ENCODE assay signal across 19 cellular contexts in the genomic region with DNA sequence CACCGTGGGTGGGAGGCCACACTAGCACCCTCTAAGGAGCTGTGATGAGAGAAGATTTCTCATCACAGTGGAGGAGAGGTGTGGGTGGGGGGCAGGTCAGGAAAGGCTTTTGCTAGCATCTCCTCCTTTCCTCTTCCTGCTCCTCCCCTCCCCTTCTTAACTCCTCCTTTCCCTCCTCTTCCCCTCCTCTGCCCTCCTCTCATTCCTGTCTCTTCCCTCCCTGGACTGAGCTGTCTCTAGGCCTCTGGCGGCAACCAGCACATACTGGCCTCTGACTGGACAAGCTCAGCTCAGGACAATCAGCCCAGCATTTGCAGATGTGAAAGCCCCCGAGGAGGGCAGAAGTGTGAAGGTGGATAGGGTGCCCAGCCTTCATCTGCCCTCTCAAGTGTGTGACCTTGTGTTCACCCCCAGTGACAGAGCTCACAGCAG. TPM values are rescaled to one million over a fixed set of nuclear protein-coding genes. Genes with fewer than 3 reads are reported as not detected.
DNase-seq lines count a peak whose midpoint lies in the region; ATAC-seq, FAIRE-seq and TF ChIP-seq lines count a peak whose summit lies in the region.
"Had no signal": no experiment of that assay in that cellular context is flagged by ENCODE, and none has a peak within 500 bp of the region (broad histone marks: within the 10 kb centered on the region; RNA-seq: fewer than 3 reads in every experiment).

No MANE protein-coding gene starts in this region.

- H3K27me3 ChIP-seq in astrocyte (ENCODE audit: insufficient read depth, low read length), result no peaks in the 10 kb centered on the region
- no peaks in the 10 kb centered on the region for H3K27me3 ChIP-seq in vagina

- TF ChIP-seq CTCF in AG10803 (conservative IDR thresholded peaks at IDR 0.05; ENCODE audit: low read length), result no peak
- no peak for TF ChIP-seq CTCF in astrocyte (IDR thresholded peaks at IDR 0.05; ENCODE audit: insufficient read depth, low read depth, low read length)
- TF ChIP-seq CTCF in vagina (IDR thresholded peaks at IDR 0.05), result no peak

- H3K9ac ChIP-seq in astrocyte (ENCODE audit: low read length), result peak overlapping the region; percentile 7

- intact Hi-C loops in vagina (cut with DNase I), result no loop called here

- H3K4me3 ChIP-seq in AG10803 (ENCODE audit: low read length) (no peak overlapping the region), astrocyte (ENCODE audit: insufficient read depth, low read depth, low read length) (no peak overlapping the region), vagina (no peak overlapping the region)
- H3K4me3 ChIP-seq: SJCRH30 had no signal

- H3K4me1 Mint-ChIP-seq in astrocyte (ENCODE audit: low read depth, unreplicated experiment), result peaks cover 44% of the 10 kb centered on the region

- no peaks in the 10 kb centered on the region for H4K20me1 ChIP-seq in astrocyte (ENCODE audit: insufficient read depth, low read length)

- peaks cover 41% of the 10 kb centered on the region for H3K4me1 ChIP-seq in astrocyte (ENCODE audit: insufficient read depth, low read length)
- H3K4me1 ChIP-seq in vagina, result no peaks in the 10 kb centered on the region

- H3K27ac ChIP-seq in astrocyte (ENCODE audit: low read depth, low read length) (no peak overlapping the region), vagina (no peak overlapping the region)
- H3K27ac ChIP-seq: epithelial cell of prostate, SJCRH30 had no signal

- H3K4me3 Mint-ChIP-seq in astrocyte (ENCODE audit: unreplicated experiment), result no peak overlapping the region
- H3K4me3 Mint-ChIP-seq: activated CD4-positive, alpha-beta memory T cell treated with anti-CD3 and anti-CD28 coated beads for 36 hours; naive thymus-derived CD4-positive, alpha-beta T cell had no signal

- H3K36me3 ChIP-seq in astrocyte (ENCODE audit: insufficient read depth, low read length) (no peaks in the 10 kb centered on the region), vagina (no peaks in the 10 kb centered on the region)
- H3K36me3 ChIP-seq: SJCRH30 had no signal

- no peak for ATAC-seq in GM19397 (IDR thresholded peaks at IDR 0.05; ENCODE audit: unreplicated experiment)
- ATAC-seq: left ventricle myocardium superior; naive thymus-derived CD4-positive, alpha-beta T cell had no signal

- H3K27me3 Mint-ChIP-seq in astrocyte (ENCODE audit: low read depth, unreplicated experiment), result no peaks in the 10 kb centered on the region

- no peak for FAIRE-seq in astrocyte (lab: Jason Lieb, UNC)
- FAIRE-seq: colon, GM18507, GM19239 had no signal

- peak overlapping the region; percentile 47 for H3K27ac Mint-ChIP-seq in astrocyte (ENCODE audit: unreplicated experiment)
- H3K27ac Mint-ChIP-seq: activated CD4-positive, alpha-beta memory T cell treated with anti-CD3 and anti-CD28 coated beads for 36 hours; naive thymus-derived CD4-positive, alpha-beta T cell had no signal

- peak; percentile 22 for DNase-seq in AG10803 (ENCODE audit: low read depth)
- peak; percentile 77 for DNase-seq in HK-2 (ENCODE audit: unreplicated experiment)
- peak; percentile 69 for DNase-seq in astrocyte (ENCODE audit: low read depth)
- peak; percentile 60 for DNase-seq in left kidney (ENCODE audit: low read depth, low spot score)
- no peak for DNase-seq in mucosa of gallbladder (ENCODE audit: low spot score)
- DNase-seq in stimulated activated CD8-positive, alpha-beta memory T cell treated with anti-CD3 and anti-CD28 coated beads, Interleukin-4, amount 100 ng/mL, for 48 hours, result no peak
- DNase-seq in vagina (ENCODE audit: extremely low spot score in 2 of 2), result no peak
- DNase-seq: activated CD4-positive, alpha-beta memory T cell treated with anti-CD3 and anti-CD28 coated beads for 36 hours; COR-L47; left ventricle myocardium superior; naive thymus-derived CD4-positive, alpha-beta T cell; NCI-H1092; stimulated activated CD4-positive, alpha-beta T cell treated with anti-CD3 and anti-CD28 coated beads, Interleukin-1b, Interleukin-23, amount 100 ng/mL, for 48 hours had no signal

- H3K79me2 ChIP-seq in astrocyte (ENCODE audit: insufficient read depth, low read length), result no peaks in the 10 kb centered on the region

- peak overlapping the region; percentile 34 for H3K4me2 ChIP-seq in astrocyte (ENCODE audit: low read length)

- no peaks in the 10 kb centered on the region for H3K36me3 Mint-ChIP-seq in astrocyte (ENCODE audit: low read depth, unreplicated experiment)
- H3K36me3 Mint-ChIP-seq: activated CD4-positive, alpha-beta memory T cell treated with anti-CD3 and anti-CD28 coated beads for 36 hours; naive thymus-derived CD4-positive, alpha-beta T cell had no signal

- H3K9me3 ChIP-seq in astrocyte (ENCODE audit: insufficient read depth, low read depth, low read length), result no peaks in the 10 kb centered on the region
- H3K9me3 ChIP-seq in vagina, result no peaks in the 10 kb centered on the region
- H3K9me3 ChIP-seq: SJCRH30 had no signal

- TF ChIP-seq POLR2A in vagina (IDR thresholded peaks at IDR 0.05), result no peak

- peak overlapping the region; percentile 78 for H2AFZ ChIP-seq in astrocyte (ENCODE audit: low read depth, low read length)

- no peaks in the 10 kb centered on the region for H3K9me3 Mint-ChIP-seq in astrocyte (ENCODE audit: unreplicated experiment)
- H3K9me3 Mint-ChIP-seq: activated CD4-positive, alpha-beta memory T cell treated with anti-CD3 and anti-CD28 coated beads for 36 hours; naive thymus-derived CD4-positive, alpha-beta T cell had no signal

RNA-seq across cellular contexts. Expression of a gene that starts 19.0 kb away (rescaled TPM):
- total RNA-seq in astrocyte, result 10.8 and 11.8 TPM in 2 replicates
- total RNA-seq in mucosa of gallbladder, result not detected
- total RNA-seq in vagina, result not detected
- total RNA-seq: left ventricle myocardium superior had no signal

RNA-seq across cellular contexts. Expression of a gene that starts 30.5 kb away (rescaled TPM):
- 47.1 and 49.1 TPM in 2 replicates for total RNA-seq in astrocyte
- 39.6 TPM for total RNA-seq in mucosa of gallbladder
- 21.1 TPM for total RNA-seq in vagina

Comparison
In these comparisons a context has a peak if more than half of its experiments do, and no peak if none do; other contexts are left out.
1. DNase-seq: peak in AG10803 (single experiment), HK-2 (single experiment), astrocyte (single experiment) and left kidney (single experiment); none in mucosa of gallbladder (single experiment), stimulated activated CD8-positive, alpha-beta memory T cell treated with anti-CD3 and anti-CD28 coated beads, Interleukin-4, amount 100 ng/mL, for 48 hours (single experiment) and vagina (0 of 2).
2. RNA of a gene that starts 19.0 kb away (total RNA-seq): 10.8 to 11.8 TPM in astrocyte; not detected in mucosa of gallbladder (single experiment) and not detected in vagina (single experiment); every median in the first group is over 10 times any median in the second.